ENCODE assay signal across 1 cellular context in the genomic region with DNA sequence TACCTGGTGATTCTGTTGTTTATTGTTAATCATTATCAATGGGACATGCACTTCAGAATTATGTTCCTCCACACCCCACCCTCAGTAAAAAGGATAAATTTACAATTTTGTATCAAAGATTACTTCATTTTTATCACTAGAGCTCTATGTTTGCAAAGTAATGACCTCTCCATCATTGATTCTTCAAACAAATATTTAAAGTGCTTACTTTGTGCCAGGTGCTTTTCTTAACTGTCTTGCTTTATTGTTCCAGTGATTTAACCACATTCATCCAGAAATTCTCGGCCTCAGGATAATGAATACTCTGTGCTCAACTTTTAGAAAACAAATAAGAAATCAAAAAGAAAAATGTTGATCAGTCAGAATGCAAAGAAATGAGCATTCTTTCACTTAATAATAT.
TF ChIP-seq lines count a peak whose summit lies in the region.

No MANE protein-coding gene starts in this region.

TF ChIP-seq in HepG2, 621 proteins besides CTCF, POLR2A, EP300 and RAD21 (continued from another document):
- TF ChIP-seq, protein P1, sequence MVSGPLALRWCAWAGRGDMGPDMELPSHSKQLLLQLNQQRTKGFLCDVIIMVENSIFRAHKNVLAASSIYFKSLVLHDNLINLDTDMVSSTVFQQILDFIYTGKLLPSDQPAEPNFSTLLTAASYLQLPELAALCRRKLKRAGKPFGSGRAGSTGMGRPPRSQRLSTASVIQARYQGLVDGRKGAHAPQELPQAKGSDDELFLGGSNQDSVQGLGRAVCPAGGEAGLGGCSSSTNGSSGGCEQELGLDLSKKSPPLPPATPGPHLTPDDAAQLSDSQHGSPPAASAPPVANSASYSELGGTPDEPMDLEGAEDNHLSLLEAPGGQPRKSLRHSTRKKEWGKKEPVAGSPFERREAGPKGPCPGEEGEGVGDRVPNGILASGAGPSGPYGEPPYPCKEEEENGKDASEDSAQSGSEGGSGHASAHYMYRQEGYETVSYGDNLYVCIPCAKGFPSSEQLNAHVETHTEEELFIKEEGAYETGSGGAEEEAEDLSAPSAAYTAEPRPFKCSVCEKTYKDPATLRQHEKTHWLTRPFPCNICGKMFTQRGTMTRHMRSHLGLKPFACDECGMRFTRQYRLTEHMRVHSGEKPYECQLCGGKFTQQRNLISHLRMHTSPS (CRISPR knock-in tag; IDR thresholded peaks at IDR 0.05; ENCODE audit: low read depth), result no peak
